In genomic region chr16:8866118-8866883, GRCh38 we compare ENCODE assay signal across 1 cellular context.
TF ChIP-seq lines count a peak whose summit lies in the region.

No MANE protein-coding gene starts in this region.

TF ChIP-seq in HepG2, 621 proteins besides CTCF, POLR2A, EP300 and RAD21 (continued from another document and continues in another):
- TF ChIP-seq ZNF574 (CRISPR knock-in tag; IDR thresholded peaks at IDR 0.05) (peak; percentile 79), ZHX2 (IDR thresholded peaks at IDR 0.05; ENCODE audit: low read depth) (no peak), ZHX2 (CRISPR knock-in tag; IDR thresholded peaks at IDR 0.05; ENCODE audit: borderline replicate concordance) (no peak), ZNF326 (CRISPR knock-in tag; IDR thresholded peaks at IDR 0.05; ENCODE audit: borderline replicate concordance) (peak; percentile 36; the same call in 1 of the 2 replicates), ZNF431 (CRISPR knock-in tag; IDR thresholded peaks at IDR 0.05; ENCODE audit: borderline replicate concordance, low read depth) (no peak), SATB2 (CRISPR knock-in tag; IDR thresholded peaks at IDR 0.05) (0 out of 2 replicates have a peak, but pooled peaks have one; percentile 7), MYPOP (CRISPR knock-in tag; IDR thresholded peaks at IDR 0.05) (peak; percentile 85), ZNF414 (CRISPR knock-in tag; IDR thresholded peaks at IDR 0.05) (no peak), MLXIP (CRISPR knock-in tag; IDR thresholded peaks at IDR 0.05; ENCODE audit: borderline replicate concordance) (no peak), EZH2 (conservative IDR thresholded peaks at IDR 0.05; ENCODE audit: low read depth, low read length) (no peak), FOXP1 (IDR thresholded peaks at IDR 0.05) (no peak), FOXP1 (CRISPR knock-in tag; IDR thresholded peaks at IDR 0.05) (peak; percentile 48; the same call in 1 of the 2 replicates), FOXO1 (CRISPR knock-in tag; IDR thresholded peaks at IDR 0.05) (peak; percentile 70), NRL (CRISPR knock-in tag; IDR thresholded peaks at IDR 0.05; ENCODE audit: borderline replicate concordance) (peak; percentile 11; the same call in 1 of the 2 replicates), MEIS2 (CRISPR knock-in tag; IDR thresholded peaks at IDR 0.05) (peak; percentile 20; the same call in 1 of the 2 replicates), SKIL (CRISPR knock-in tag; IDR thresholded peaks at IDR 0.05; ENCODE audit: borderline replicate concordance) (peak; percentile 76), MTF2 (CRISPR knock-in tag; IDR thresholded peaks at IDR 0.05; ENCODE audit: borderline replicate concordance) (no peak), DBP (CRISPR knock-in tag; IDR thresholded peaks at IDR 0.05; ENCODE audit: not compliant biosample characterization) (no peak), ZFP91 (CRISPR knock-in tag; IDR thresholded peaks at IDR 0.05; ENCODE audit: borderline replicate concordance) (no peak; the same call in 1 of the 2 replicates), ZNF280D (CRISPR knock-in tag; IDR thresholded peaks at IDR 0.05) (peak; percentile 85; the same call in 1 of the 2 replicates), ZNF614 (CRISPR knock-in tag; IDR thresholded peaks at IDR 0.05; ENCODE audit: borderline replicate concordance) (peak; percentile 77; the same call in 1 of the 2 replicates), ZNF605 (CRISPR knock-in tag; IDR thresholded peaks at IDR 0.05) (0 out of 2 replicates have a peak, but pooled peaks have one; percentile 34), NR2F1 (CRISPR knock-in tag; IDR thresholded peaks at IDR 0.05) (no peak; a peak in 1 of 4 replicates), ISX (CRISPR knock-in tag; conservative IDR thresholded peaks at IDR 0.05) (no peak), RFXANK (CRISPR knock-in tag; IDR thresholded peaks at IDR 0.05) (no peak; the same call in 1 of the 2 replicates), ZNF839 (CRISPR knock-in tag; IDR thresholded peaks at IDR 0.05; ENCODE audit: borderline replicate concordance) (no peak), NFE2L2 (IDR thresholded peaks at IDR 0.05; ENCODE audit: low read length) (no peak), TP53 (CRISPR knock-in tag; conservative IDR thresholded peaks at IDR 0.05) (no peak), BATF2 (CRISPR knock-in tag; IDR thresholded peaks at IDR 0.05) (no peak), PITX1 (CRISPR knock-in tag; IDR thresholded peaks at IDR 0.05) (peak; percentile 49; the same call in 1 of the 2 replicates), MED13 (CRISPR knock-in tag; IDR thresholded peaks at IDR 0.05) (0 out of 2 replicates have a peak, but pooled peaks have one; percentile 2)
